In the genomic region with DNA sequence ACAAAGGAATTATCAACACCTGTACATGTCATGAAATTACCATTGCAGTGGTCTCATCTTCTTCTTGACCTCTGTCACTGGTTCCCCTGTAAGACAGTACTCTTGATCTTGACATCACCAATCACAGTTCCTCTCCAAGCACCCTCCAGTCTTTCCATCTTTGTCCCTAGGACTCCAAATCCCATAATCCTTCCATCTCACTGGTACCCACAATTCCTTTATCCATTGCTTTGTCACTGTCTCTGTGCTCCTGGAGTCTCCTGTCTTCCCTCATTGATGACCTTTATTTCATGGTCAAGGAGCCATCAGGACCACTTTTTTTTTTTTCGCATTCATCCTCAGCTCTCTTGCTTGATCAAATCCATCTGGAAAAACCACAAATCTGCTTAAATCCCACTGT, we compare ENCODE assay signal across 1 cellular context.
TF ChIP-seq lines count a peak whose summit lies in the region.

No MANE protein-coding gene starts in this region.

TF ChIP-seq in HepG2, 621 proteins besides CTCF, POLR2A, EP300 and RAD21:
- TF ChIP-seq THAP11 (CRISPR knock-in tag; IDR thresholded peaks at IDR 0.05) = 0 out of 2 replicates have a peak, but pooled peaks have one; percentile 51
- peak; percentile 67 for TF ChIP-seq ZNF143 (CRISPR knock-in tag; IDR thresholded peaks at IDR 0.05)
- no peak for TF ChIP-seq ZNF207 (IDR thresholded peaks at IDR 0.05; ENCODE audit: borderline replicate concordance)
